8 cellular contexts compared by ENCODE assay signal in the genomic region with DNA sequence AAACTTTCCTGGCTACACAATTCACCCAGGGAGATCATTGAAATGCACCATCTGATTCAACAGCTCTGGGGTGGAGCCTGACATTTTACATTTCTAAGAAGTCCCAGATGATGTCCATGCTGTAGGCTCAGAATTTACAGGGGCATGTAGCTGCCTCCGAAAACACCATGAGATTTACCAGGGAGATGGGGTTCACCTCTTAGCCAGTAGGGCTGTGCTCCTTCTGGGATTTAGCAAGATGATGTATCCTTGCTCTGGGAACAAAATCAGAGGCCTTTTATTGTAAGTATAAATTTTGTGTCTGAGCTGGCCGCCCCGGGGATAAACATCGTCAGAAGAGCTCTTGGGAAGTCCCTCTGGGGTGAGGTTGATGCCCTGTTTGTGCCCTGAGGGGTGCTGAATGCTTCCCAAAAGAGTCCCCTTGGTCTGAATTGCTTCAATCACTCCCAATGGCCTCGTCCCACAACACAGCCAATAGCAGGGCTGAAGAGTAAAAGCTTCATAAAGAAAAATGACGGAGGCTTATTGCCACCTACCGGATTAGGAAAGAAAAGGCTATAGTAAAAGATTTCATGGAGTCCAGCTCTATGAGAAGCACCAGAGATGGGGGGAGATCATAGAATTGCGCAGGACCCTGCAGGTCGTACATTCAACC. TPM values are rescaled to one million over a fixed set of nuclear protein-coding genes. Genes with fewer than 3 reads are reported as not detected.
DNase-seq lines count a peak whose midpoint lies in the region; ATAC-seq and TF ChIP-seq lines count a peak whose summit lies in the region.

No MANE protein-coding gene starts in this region.

- TF ChIP-seq CTCF in RWPE2 (IDR thresholded peaks at IDR 0.05; ENCODE audit: poor library complexity, severe bottlenecking) (peak; percentile 54), ovary (IDR thresholded peaks at IDR 0.05) (no peak)

- ATAC-seq in RWPE2 (ENCODE audit: low read depth) (peak; percentile 75), left cardiac atrium (peak; percentile 17 to 61)

- H3K4me3 ChIP-seq in RWPE2 (ENCODE audit: severe bottlenecking) (no peak overlapping the region), ovary (no peak overlapping the region)

- intact Hi-C loops in left cardiac atrium (cut with DNase I) (no loop called here), ovary (cut with DNase I) (no loop called here)

- H3K9me3 ChIP-seq in RWPE2 (ENCODE audit: severe bottlenecking) (no peaks in the 10 kb centered on the region), ovary (no peaks in the 10 kb centered on the region)

- H3K4me1 ChIP-seq in RWPE2 (ENCODE audit: insufficient read depth, poor library complexity, severe bottlenecking), result no peaks in the 10 kb centered on the region
- no peaks in the 10 kb centered on the region for H3K4me1 ChIP-seq in ovary (ENCODE audit: insufficient read depth)

- no peaks in the 10 kb centered on the region for H3K36me3 ChIP-seq in RWPE2 (ENCODE audit: low read depth)
- no peaks in the 10 kb centered on the region for H3K36me3 ChIP-seq in ovary

- WGBS in ovary, 3 donors, result 39 to 56% (median 39%) methylated on average over 9 of the region's 9 CpGs

- no peak for TF ChIP-seq POLR2A in ovary (IDR thresholded peaks at IDR 0.05)

- H3K27ac ChIP-seq in RWPE2 (ENCODE audit: poor library complexity, severe bottlenecking) (no peak overlapping the region), ovary (no peak overlapping the region)

- TF ChIP-seq EP300 in ovary (IDR thresholded peaks at IDR 0.05), result no peak

- no peaks in the 10 kb centered on the region for H3K27me3 ChIP-seq in RWPE2 (ENCODE audit: insufficient read depth, poor library complexity, severe bottlenecking)
- H3K27me3 ChIP-seq in ovary, result no peaks in the 10 kb centered on the region

- DNase-seq in ELF-1 (ENCODE audit: low read depth, low spot score) (peak; percentile 50), HPDE6-E6E7 (ENCODE audit: extremely low spot score) (peak; percentile 34), RWPE2 (ENCODE audit: low spot score) (no peak), left cardiac atrium (no peak), ovary (no peak), SKM-1 treated with dmso at 0.1 percent for 144 hours (lab: John Stamatoyannopoulos, UW; ENCODE audit: unreplicated experiment) (no peak), putamen (ENCODE audit: low spot score) (no peak), ureter (ENCODE audit: low spot score) (no peak)

RNA-seq across cellular contexts. Expression of gene API5, which starts 33.4 kb away (rescaled TPM):
- 10 to 100 TPM; 41.2 to 52.8 TPM for total RNA-seq in left cardiac atrium
- 10 to 100 TPM; 42.7 to 82.9 (median 68.9) TPM for total RNA-seq in ovary
- polyA plus RNA-seq in ovary, result 10 to 100 TPM; 29.9 to 83.2 TPM
- total RNA-seq in ureter, result 92.6 TPM

Comparison
In these comparisons a context has a peak if more than half of its experiments do, and no peak if none do; other contexts are left out.
1. DNase-seq: peak in ELF-1 (single experiment) and HPDE6-E6E7 (single experiment); none in RWPE2 (single experiment), left cardiac atrium (single experiment), ovary (0 of 5), SKM-1 treated with dmso at 0.1 percent for 144 hours (single experiment), putamen (single experiment) and ureter (single experiment).